ENCODE assay signal across 14 cellular contexts in the genomic region with DNA sequence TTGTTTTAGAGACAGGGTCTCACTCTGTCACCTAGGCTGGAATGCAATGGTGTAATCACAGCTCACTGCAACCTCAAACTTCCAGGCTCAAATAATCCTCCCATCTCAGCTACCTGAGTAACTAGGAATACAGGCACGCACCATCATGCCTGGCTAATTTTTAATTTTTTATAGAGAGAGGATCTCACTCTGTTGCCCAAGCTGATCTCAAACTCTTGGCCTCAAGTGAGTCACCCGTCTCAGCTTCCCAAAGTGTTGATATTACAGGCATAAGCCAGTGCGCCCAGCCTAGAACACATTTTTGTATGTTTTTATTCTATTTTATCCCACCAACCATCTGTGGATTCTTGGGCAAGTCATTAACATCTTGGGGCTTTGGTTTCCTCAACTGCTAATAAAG.
"Had no signal": no experiment of that assay in that cellular context is flagged by ENCODE, and none has a peak within 500 bp of the region (broad histone marks: within the 10 kb centered on the region; RNA-seq: fewer than 3 reads in every experiment).

No MANE protein-coding gene starts in this region.

- DNase-seq: activated CD4-positive, alpha-beta T cell treated with anti-CD3 and anti-CD28 coated beads for 48 hours; activated CD8-positive, alpha-beta memory T cell treated with anti-CD3 and anti-CD28 coated beads, Interleukin-2, amount 50 U/mL, for 48 hours; activated gamma-delta T cell treated with Interleukin-2 at 50 U/mL for 16 hours; amygdala; cerebellar nuclear complex; effector memory CD4-positive, alpha-beta T cell; glutamatergic neuron; hypothalamus; psoas muscle; stimulated activated CD4-positive, alpha-beta T cell treated with anti-CD3 and anti-CD28 coated beads, Interleukin-1b, Interleukin-23, amount 100 ng/mL, for 48 hours; stomach; SW 1271; testis; upper lobe of right lung had no signal

- H3K27ac ChIP-seq: psoas muscle, stomach, testis, upper lobe of right lung had no signal
